Comparison of ENCODE assay signal across 1 cellular context in the genomic region with DNA sequence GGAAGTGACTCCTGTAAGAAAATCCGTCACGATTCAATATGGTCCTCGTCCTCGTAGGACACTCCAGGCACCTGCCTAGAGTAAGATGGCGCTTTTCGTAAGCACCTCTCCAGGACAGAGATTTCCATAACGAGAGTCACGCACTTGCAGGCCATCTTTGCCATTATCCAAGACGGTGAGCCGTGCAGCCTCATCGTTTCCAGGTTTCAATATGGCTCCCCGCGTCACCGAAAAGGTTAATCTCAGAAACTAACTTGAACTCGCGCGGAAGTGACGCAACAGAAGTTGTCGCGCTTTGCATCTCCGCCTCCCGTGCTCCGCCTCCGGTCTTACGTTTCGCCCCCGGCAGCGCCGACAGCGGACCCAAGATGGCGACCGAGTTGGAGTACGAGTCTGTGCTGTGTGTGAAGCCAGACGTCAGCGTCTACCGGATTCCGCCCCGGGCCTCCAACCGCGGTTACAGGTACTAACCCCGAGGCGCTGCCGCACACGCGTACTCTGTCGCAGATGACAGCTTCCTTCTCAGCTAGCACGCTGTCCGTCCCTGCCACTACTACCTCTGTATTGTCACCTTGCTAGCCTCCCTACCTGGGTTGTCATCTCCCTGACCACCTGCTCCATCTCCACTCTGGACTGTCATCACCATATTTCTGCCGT.
A peak's percentile ranks its signal among the peaks of the same experiment; 100 is the strongest.
TF ChIP-seq lines count a peak whose summit lies in the region.

TSS of gene NECAP1 (plus strand) at position 354 of the 657 bp plus-strand sequence. CDS start at position 369, 15 bp downstream.

TF ChIP-seq in HepG2, 621 proteins besides CTCF, POLR2A, EP300 and RAD21 (continued from another document and continues in another):
- peak; percentile 48; the same call in 1 of the 2 replicates for TF ChIP-seq HMGXB3 (CRISPR knock-in tag; IDR thresholded peaks at IDR 0.05; ENCODE audit: borderline replicate concordance)
- no peak for TF ChIP-seq SRSF9 (IDR thresholded peaks at IDR 0.05; ENCODE audit: borderline replicate concordance, insufficient read depth, low read depth, low read length, poor library complexity, severe bottlenecking)
- TF ChIP-seq ZUFSP (CRISPR knock-in tag; IDR thresholded peaks at IDR 0.05; ENCODE audit: borderline replicate concordance): no peak
- TF ChIP-seq ZNF761 (CRISPR knock-in tag; conservative IDR thresholded peaks at IDR 0.05): no peak
- TF ChIP-seq, protein P1, sequence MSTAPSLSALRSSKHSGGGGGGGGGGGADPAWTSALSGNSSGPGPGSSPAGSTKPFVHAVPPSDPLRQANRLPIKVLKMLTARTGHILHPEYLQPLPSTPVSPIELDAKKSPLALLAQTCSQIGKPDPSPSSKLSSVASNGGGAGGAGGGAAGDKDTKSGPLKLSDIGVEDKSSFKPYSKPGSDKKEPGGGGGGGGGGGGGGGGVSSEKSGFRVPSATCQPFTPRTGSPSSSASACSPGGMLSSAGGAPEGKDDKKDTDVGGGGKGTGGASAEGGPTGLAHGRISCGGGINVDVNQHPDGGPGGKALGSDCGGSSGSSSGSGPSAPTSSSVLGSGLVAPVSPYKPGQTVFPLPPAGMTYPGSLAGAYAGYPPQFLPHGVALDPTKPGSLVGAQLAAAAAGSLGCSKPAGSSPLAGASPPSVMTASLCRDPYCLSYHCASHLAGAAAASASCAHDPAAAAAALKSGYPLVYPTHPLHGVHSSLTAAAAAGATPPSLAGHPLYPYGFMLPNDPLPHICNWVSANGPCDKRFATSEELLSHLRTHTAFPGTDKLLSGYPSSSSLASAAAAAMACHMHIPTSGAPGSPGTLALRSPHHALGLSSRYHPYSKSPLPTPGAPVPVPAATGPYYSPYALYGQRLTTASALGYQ (CRISPR knock-in tag; IDR thresholded peaks at IDR 0.05): no peak; the same call in 1 of the 2 replicates
- TF ChIP-seq ZNF879 (CRISPR knock-in tag; IDR thresholded peaks at IDR 0.05): no peak
- peak; percentile 66; the same call in 1 of the 2 replicates for TF ChIP-seq EEA1 (CRISPR knock-in tag; IDR thresholded peaks at IDR 0.05; ENCODE audit: borderline replicate concordance)
- TF ChIP-seq ZFP1 (CRISPR knock-in tag; IDR thresholded peaks at IDR 0.05): peak; percentile 35; the same call in 1 of the 2 replicates
- TF ChIP-seq ZNF530 (CRISPR knock-in tag; IDR thresholded peaks at IDR 0.05; ENCODE audit: low read depth): no peak
- no peak for TF ChIP-seq ISX (CRISPR knock-in tag; conservative IDR thresholded peaks at IDR 0.05)
- peak; percentile 61; the same call in 1 of the 2 replicates for TF ChIP-seq JUND (CRISPR knock-in tag; IDR thresholded peaks at IDR 0.05)
- peak; percentile 51; the same call in 1 of the 2 replicates for TF ChIP-seq ZNF329 (CRISPR knock-in tag; IDR thresholded peaks at IDR 0.05; ENCODE audit: low read depth)
- TF ChIP-seq ELF4 (CRISPR knock-in tag; IDR thresholded peaks at IDR 0.05; ENCODE audit: borderline replicate concordance): no peak
- no peak for TF ChIP-seq ZNF790 (CRISPR knock-in tag; IDR thresholded peaks at IDR 0.05; ENCODE audit: borderline replicate concordance)
- TF ChIP-seq DBP (CRISPR knock-in tag; IDR thresholded peaks at IDR 0.05; ENCODE audit: not compliant biosample characterization): no peak
- no peak for TF ChIP-seq ZNF841 (CRISPR knock-in tag; IDR thresholded peaks at IDR 0.05; ENCODE audit: borderline replicate concordance)
- TF ChIP-seq KLF15 (CRISPR knock-in tag; IDR thresholded peaks at IDR 0.05; ENCODE audit: borderline replicate concordance): no peak
- no peak for TF ChIP-seq PAWR (CRISPR knock-in tag; IDR thresholded peaks at IDR 0.05; ENCODE audit: borderline replicate concordance)
- TF ChIP-seq GATAD1 (CRISPR knock-in tag; IDR thresholded peaks at IDR 0.05): peak; percentile 91
- peak; percentile 83 for TF ChIP-seq ZBTB2 (CRISPR knock-in tag; IDR thresholded peaks at IDR 0.05; ENCODE audit: low read depth)
- TF ChIP-seq ZNF430 (CRISPR knock-in tag; IDR thresholded peaks at IDR 0.05): no peak
- TF ChIP-seq LCORL (IDR thresholded peaks at IDR 0.05): no peak
- peak; percentile 53; the same call in 1 of the 2 replicates for TF ChIP-seq LCORL (CRISPR knock-in tag; IDR thresholded peaks at IDR 0.05)
- TF ChIP-seq GATA4 (IDR thresholded peaks at IDR 0.05; ENCODE audit: borderline replicate concordance, low read depth): no peak
- no peak; the same call in 1 of the 2 replicates for TF ChIP-seq ZFP41 (CRISPR knock-in tag; IDR thresholded peaks at IDR 0.05; ENCODE audit: borderline replicate concordance)
- no peak for TF ChIP-seq RERE (CRISPR knock-in tag; IDR thresholded peaks at IDR 0.05; ENCODE audit: low read depth)
- no peak for TF ChIP-seq MTERF4 (CRISPR knock-in tag; IDR thresholded peaks at IDR 0.05)
- no peak for TF ChIP-seq ZNF282 (IDR thresholded peaks at IDR 0.05; ENCODE audit: partially characterized antibody)
- peak; percentile 89; the same call in 1 of the 2 replicates for TF ChIP-seq HNF1B (CRISPR knock-in tag; IDR thresholded peaks at IDR 0.05)
- TF ChIP-seq, protein P2, sequence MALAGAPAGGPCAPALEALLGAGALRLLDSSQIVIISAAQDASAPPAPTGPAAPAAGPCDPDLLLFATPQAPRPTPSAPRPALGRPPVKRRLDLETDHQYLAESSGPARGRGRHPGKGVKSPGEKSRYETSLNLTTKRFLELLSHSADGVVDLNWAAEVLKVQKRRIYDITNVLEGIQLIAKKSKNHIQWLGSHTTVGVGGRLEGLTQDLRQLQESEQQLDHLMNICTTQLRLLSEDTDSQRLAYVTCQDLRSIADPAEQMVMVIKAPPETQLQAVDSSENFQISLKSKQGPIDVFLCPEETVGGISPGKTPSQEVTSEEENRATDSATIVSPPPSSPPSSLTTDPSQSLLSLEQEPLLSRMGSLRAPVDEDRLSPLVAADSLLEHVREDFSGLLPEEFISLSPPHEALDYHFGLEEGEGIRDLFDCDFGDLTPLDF (CRISPR knock-in tag; IDR thresholded peaks at IDR 0.05): no peak; the same call in 1 of the 2 replicates
- TF ChIP-seq NRL (CRISPR knock-in tag; IDR thresholded peaks at IDR 0.05; ENCODE audit: borderline replicate concordance): peak; percentile 70; the same call in 1 of the 2 replicates
- TF ChIP-seq AGO1 (IDR thresholded peaks at IDR 0.05; ENCODE audit: low read depth, low read length, poor library complexity, severe bottlenecking): peak; percentile 58
- TF ChIP-seq TSC22D2 (CRISPR knock-in tag; IDR thresholded peaks at IDR 0.05; ENCODE audit: borderline replicate concordance): peak; percentile 63; the same call in 1 of the 2 replicates
- TF ChIP-seq GTF3A (CRISPR knock-in tag; conservative IDR thresholded peaks at IDR 0.05): no peak
- TF ChIP-seq ZNF446 (CRISPR knock-in tag; IDR thresholded peaks at IDR 0.05): no peak
